ENCODE assay signal across 1 cellular context in genomic region chr16:1746693-1747195, GRCh38.
TF ChIP-seq lines count a peak whose summit lies in the region.

No MANE protein-coding gene starts in this region.

TF ChIP-seq in SK-N-SH treated with all-trans-retinoic acid at 6 μM for 48 hours, 23 proteins besides CTCF, POLR2A, EP300 and RAD21 (continued from another document):
- no peak for TF ChIP-seq ZNF70 (CRISPR knock-in tag; IDR thresholded peaks at IDR 0.05)
- no peak for TF ChIP-seq ZC3H10 (CRISPR knock-in tag; IDR thresholded peaks at IDR 0.05)
- TF ChIP-seq CSRNP3 (CRISPR knock-in tag; IDR thresholded peaks at IDR 0.05), result no peak
